In genomic region chr7:134016223-134016941, GRCh38 we compare ENCODE assay signal across 1 cellular context.
TF ChIP-seq lines count a peak whose summit lies in the region.

No MANE protein-coding gene starts in this region.

TF ChIP-seq in liver, 16 proteins besides CTCF, POLR2A, EP300 and RAD21 (continued from another document):
- TF ChIP-seq ATF3 (IDR thresholded peaks at IDR 0.05) = no peak
TF ChIP-seq in liver: peak in this region for 0.
